ENCODE assay signal across 1 cellular context in genomic region chr5:90553711-90554110, GRCh38.
TF ChIP-seq lines count a peak whose summit lies in the region.

No MANE protein-coding gene starts in this region.

TF ChIP-seq in H1, 55 proteins besides CTCF, POLR2A, EP300 and RAD21:
- no peak for TF ChIP-seq GTF2F1 (IDR thresholded peaks at IDR 0.05; ENCODE audit: borderline replicate concordance, low read depth, low read length)
- TF ChIP-seq MAX (IDR thresholded peaks at IDR 0.05): no peak
- no peak for TF ChIP-seq HDAC6 (IDR thresholded peaks at IDR 0.05; ENCODE audit: low read depth, low read length)
- TF ChIP-seq NANOG (IDR thresholded peaks at IDR 0.05; ENCODE audit: insufficient read depth, low read depth, low read length, poor library complexity, severe bottlenecking): no peak
- TF ChIP-seq KDM4A (IDR thresholded peaks at IDR 0.05; ENCODE audit: low read depth, low read length, severe bottlenecking): no peak
- TF ChIP-seq CEBPB (IDR thresholded peaks at IDR 0.05; ENCODE audit: low read depth, low read length): no peak
- TF ChIP-seq BACH1 (IDR thresholded peaks at IDR 0.05; ENCODE audit: low read length): no peak
